Comparison of ENCODE assay signal across 18 cellular contexts in the genomic region with DNA sequence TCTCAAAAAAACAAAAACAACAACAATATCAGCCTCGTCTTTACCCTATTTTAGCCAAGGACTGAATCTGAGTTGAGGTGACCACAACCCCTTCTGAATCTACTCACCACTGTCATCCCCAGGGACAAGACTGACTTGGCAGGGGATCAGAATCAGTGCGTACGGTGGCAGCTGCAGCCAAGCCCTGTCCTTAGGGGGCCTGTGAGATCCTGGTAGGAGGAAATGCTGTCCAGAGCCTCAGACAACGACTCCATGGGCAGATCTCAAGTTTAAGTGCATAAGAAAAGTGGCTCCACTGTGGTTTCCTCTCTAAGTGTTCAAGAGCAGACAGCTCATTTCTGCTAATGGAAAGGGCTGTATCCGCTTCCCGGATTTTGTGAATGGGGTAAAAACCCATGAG. TPM values are rescaled to one million over a fixed set of nuclear protein-coding genes. Genes with fewer than 3 reads are reported as not detected.
DNase-seq lines count a peak whose midpoint lies in the region; ATAC-seq and TF ChIP-seq lines count a peak whose summit lies in the region.
"Had no signal": no experiment of that assay in that cellular context is flagged by ENCODE, and none has a peak within 500 bp of the region (broad histone marks: within the 10 kb centered on the region; RNA-seq: fewer than 3 reads in every experiment).

No MANE protein-coding gene starts in this region.

- H3K18ac ChIP-seq in neuronal stem cell (ENCODE audit: low read length) = no peak overlapping the region

- no peak overlapping the region for H3K23ac ChIP-seq in neuronal stem cell (ENCODE audit: low read depth, low read length, poor library complexity)

- no peak overlapping the region for H3K27ac ChIP-seq in neuronal stem cell (replicated peaks; ENCODE audit: low read length)
- H3K27ac ChIP-seq: brain microvascular endothelial cell, vagina had no signal

- WGBS in neuronal stem cell (ENCODE audit: extremely low coverage in 2 of 2, insufficient read length in 2 of 2, insufficient replicate concordance in 1 of 2), 2 donors = no CpG with 5 or more reads among the region's 6 CpGs
- 75 to 77% methylated on average over 6 of the region's 6 CpGs for WGBS in lower leg skin, 2 donors

- no peak overlapping the region for H3K4me2 ChIP-seq in neuronal stem cell (ENCODE audit: insufficient read depth, low read length, poor library complexity, severe bottlenecking)

- POLR2A ChIA-PET in WTC11 (lab: Charles Lee) = no interaction called here

- H3K14ac ChIP-seq in neuronal stem cell (ENCODE audit: low read length) = peak overlapping the region; percentile 39

- no peak for ATAC-seq in WTC11
- ATAC-seq: activated T-helper 17 cell treated with anti-CD3 and anti-CD28 coated beads, Interleukin-2, amount 50 U/mL, for 72 hours; esophagus mucosa; K562; left ventricle myocardium superior; T-helper 17 cell had no signal

- H3K4ac ChIP-seq in neuronal stem cell (ENCODE audit: low read length) = no peak overlapping the region

- H4K91ac ChIP-seq in neuronal stem cell (ENCODE audit: low read depth, low read length, poor library complexity) = no peak overlapping the region

- H2BK12ac ChIP-seq in neuronal stem cell (ENCODE audit: low read length) = no peak overlapping the region

- H3K27me3 ChIP-seq in neuronal stem cell (ENCODE audit: control insufficient read depth in 3 of 3, insufficient read depth in 3 of 3, low read depth in 1 of 3, low read length in 3 of 3) = no peaks in the 10 kb centered on the region
- H3K27me3 ChIP-seq: brain microvascular endothelial cell, vagina had no signal

- no peaks in the 10 kb centered on the region for H3K27me3 Mint-ChIP-seq in Calu3 (ENCODE audit: unreplicated experiment)
- no peaks in the 10 kb centered on the region for H3K27me3 Mint-ChIP-seq in WTC11 (ENCODE audit: low read depth)
- H3K27me3 Mint-ChIP-seq: activated T-helper 17 cell treated with anti-CD3 and anti-CD28 coated beads, Interleukin-2, amount 50 U/mL, for 72 hours had no signal

- BruUV-seq in Calu3 (replicated peaks; lab: Mats Ljungman, UMichigan) = no TSS peak

- H3K4me1 ChIP-seq in neuronal stem cell (ENCODE audit: control insufficient read depth in 2 of 2, insufficient read depth in 1 of 2, low read depth in 1 of 2, low read length in 2 of 2) = no peaks in the 10 kb centered on the region
- H3K4me1 ChIP-seq: vagina had no signal

- DNase-seq in Calu3 (no peak), Kasumi-1 (lab: John Stamatoyannopoulos, UW) (peak; percentile 38 to 41), WTC11 (ENCODE audit: low spot score) (no peak), neuronal stem cell (ENCODE audit: low spot score) (no peak), SKM-1 treated with dmso at 0.1 percent for 144 hours (lab: John Stamatoyannopoulos, UW; ENCODE audit: unreplicated experiment) (no peak), lower leg skin (ENCODE audit: low spot score in 2 of 2) (no peak), SIG-M5 (lab: John Stamatoyannopoulos, UW) (no peak)
- DNase-seq: AML-193; brain microvascular endothelial cell; GF-D8; left ventricle myocardium superior; NCI-H1048; stimulated activated CD4-positive, alpha-beta T cell treated with anti-CD3 and anti-CD28 coated beads, Interleukin-2, amount 100 ng/mL, for 48 hours; T-helper 17 cell had no signal

- no peak overlapping the region for H2BK120ac ChIP-seq in neuronal stem cell (ENCODE audit: low read depth, low read length)

- no peak for TF ChIP-seq CTCF in Calu3 (IDR thresholded peaks at IDR 0.05; ENCODE audit: unreplicated experiment)
- no peak for TF ChIP-seq CTCF in WTC11 (IDR thresholded peaks at IDR 0.05)
- no peak for TF ChIP-seq CTCF in lower leg skin (IDR thresholded peaks at IDR 0.05)

- H3K36me3 Mint-ChIP-seq in Calu3 (ENCODE audit: insufficient read depth, unreplicated experiment) (no peaks in the 10 kb centered on the region), WTC11 (no peaks in the 10 kb centered on the region)

- H3K9ac ChIP-seq in neuronal stem cell (ENCODE audit: low read depth, low read length, poor library complexity) = no peak overlapping the region

- H3K4me3 ChIP-seq in neuronal stem cell (ENCODE audit: low read length in 2 of 2) = no peak overlapping the region
- no peak overlapping the region for H3K4me3 ChIP-seq in lower leg skin (ENCODE audit: low read depth, poor library complexity, severe bottlenecking)
- H3K4me3 ChIP-seq: K562, vagina had no signal

- H3K9me3 Mint-ChIP-seq in Calu3 (ENCODE audit: low read depth, unreplicated experiment) = no peaks in the 10 kb centered on the region
- peaks cover 3% of the 10 kb centered on the region; the same call in 1 of the 2 replicates for H3K9me3 Mint-ChIP-seq in WTC11
- H3K9me3 Mint-ChIP-seq: activated T-helper 17 cell treated with anti-CD3 and anti-CD28 coated beads, Interleukin-2, amount 50 U/mL, for 72 hours had no signal

- H2AFZ ChIP-seq in neuronal stem cell (ENCODE audit: low read length) = peak overlapping the region; percentile 14

- peak overlapping the region; percentile 52 for H3K4me3 Mint-ChIP-seq in Calu3 (ENCODE audit: low read depth, unreplicated experiment)
- H3K4me3 Mint-ChIP-seq in WTC11 = no peak overlapping the region
- H3K4me3 Mint-ChIP-seq: activated T-helper 17 cell treated with anti-CD3 and anti-CD28 coated beads, Interleukin-2, amount 50 U/mL, for 72 hours; T-helper 17 cell had no signal

- peak overlapping the region; percentile 85 for H3K27ac Mint-ChIP-seq in Calu3 (ENCODE audit: unreplicated experiment)
- peak overlapping the region; percentile 45; the same call in 1 of the 2 replicates for H3K27ac Mint-ChIP-seq in WTC11
- H3K27ac Mint-ChIP-seq: activated T-helper 17 cell treated with anti-CD3 and anti-CD28 coated beads, Interleukin-2, amount 50 U/mL, for 72 hours; T-helper 17 cell had no signal

- H3K4me1 Mint-ChIP-seq in Calu3 (ENCODE audit: low read depth, unreplicated experiment) (peaks cover 16% of the 10 kb centered on the region), WTC11 (no peaks in the 10 kb centered on the region)
- H3K4me1 Mint-ChIP-seq: activated T-helper 17 cell treated with anti-CD3 and anti-CD28 coated beads, Interleukin-2, amount 50 U/mL, for 72 hours; T-helper 17 cell had no signal

- no peak overlapping the region for H2AK5ac ChIP-seq in neuronal stem cell (ENCODE audit: low read depth, low read length)

- H3K36me3 ChIP-seq in neuronal stem cell (replicated peaks in 1 of 2; ENCODE audit: control insufficient read depth in 2 of 2, insufficient read depth in 2 of 2, low read length in 2 of 2) = no peaks in the 10 kb centered on the region
- H3K36me3 ChIP-seq: brain microvascular endothelial cell, vagina had no signal

- intact Hi-C loops in Calu3 (cut with micrococcal nuclease; ENCODE audit: unreplicated experiment) = no loop called here
- intact Hi-C loops in lower leg skin (cut with DNase I; ENCODE audit: low total_unique reads) = no loop called here

- no peak overlapping the region for H2BK5ac ChIP-seq in neuronal stem cell (ENCODE audit: low read length)

- CTCF ChIA-PET in Calu3 (lab: Charles Lee) = interaction anchor here (0.5 kb wide), 1 partner anchor 101 kb away, joined by 3 read pairs; no protein-coding TSS in a partner anchor
- CTCF ChIA-PET in WTC11 (lab: Charles Lee) = no interaction called here

- no peaks in the 10 kb centered on the region for H3K79me1 ChIP-seq in neuronal stem cell (ENCODE audit: low read depth, low read length)

- no peak overlapping the region for H4K8ac ChIP-seq in neuronal stem cell (ENCODE audit: low read depth, low read length)

- H2BK15ac ChIP-seq in neuronal stem cell (ENCODE audit: low read length) = no peak overlapping the region

- H3K9me3 ChIP-seq in neuronal stem cell (replicated peaks in 1 of 2; ENCODE audit: control insufficient read depth in 2 of 2, insufficient read depth in 1 of 2, low read depth in 1 of 2, low read length in 2 of 2) = no peaks in the 10 kb centered on the region
- H3K9me3 ChIP-seq: vagina had no signal

- TF ChIP-seq POLR2A in lower leg skin (IDR thresholded peaks at IDR 0.05) = no peak

TF ChIP-seq in WTC11, 78 proteins besides CTCF, POLR2A, EP300 and RAD21 (continues in another document):
- TF ChIP-seq, protein P1, sequence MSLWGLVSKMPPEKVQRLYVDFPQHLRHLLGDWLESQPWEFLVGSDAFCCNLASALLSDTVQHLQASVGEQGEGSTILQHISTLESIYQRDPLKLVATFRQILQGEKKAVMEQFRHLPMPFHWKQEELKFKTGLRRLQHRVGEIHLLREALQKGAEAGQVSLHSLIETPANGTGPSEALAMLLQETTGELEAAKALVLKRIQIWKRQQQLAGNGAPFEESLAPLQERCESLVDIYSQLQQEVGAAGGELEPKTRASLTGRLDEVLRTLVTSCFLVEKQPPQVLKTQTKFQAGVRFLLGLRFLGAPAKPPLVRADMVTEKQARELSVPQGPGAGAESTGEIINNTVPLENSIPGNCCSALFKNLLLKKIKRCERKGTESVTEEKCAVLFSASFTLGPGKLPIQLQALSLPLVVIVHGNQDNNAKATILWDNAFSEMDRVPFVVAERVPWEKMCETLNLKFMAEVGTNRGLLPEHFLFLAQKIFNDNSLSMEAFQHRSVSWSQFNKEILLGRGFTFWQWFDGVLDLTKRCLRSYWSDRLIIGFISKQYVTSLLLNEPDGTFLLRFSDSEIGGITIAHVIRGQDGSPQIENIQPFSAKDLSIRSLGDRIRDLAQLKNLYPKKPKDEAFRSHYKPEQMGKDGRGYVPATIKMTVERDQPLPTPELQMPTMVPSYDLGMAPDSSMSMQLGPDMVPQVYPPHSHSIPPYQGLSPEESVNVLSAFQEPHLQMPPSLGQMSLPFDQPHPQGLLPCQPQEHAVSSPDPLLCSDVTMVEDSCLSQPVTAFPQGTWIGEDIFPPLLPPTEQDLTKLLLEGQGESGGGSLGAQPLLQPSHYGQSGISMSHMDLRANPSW (CRISPR knock-in tag; conservative IDR thresholded peaks at IDR 0.05; ENCODE audit: low read depth) = no peak
- TF ChIP-seq, protein P2, sequence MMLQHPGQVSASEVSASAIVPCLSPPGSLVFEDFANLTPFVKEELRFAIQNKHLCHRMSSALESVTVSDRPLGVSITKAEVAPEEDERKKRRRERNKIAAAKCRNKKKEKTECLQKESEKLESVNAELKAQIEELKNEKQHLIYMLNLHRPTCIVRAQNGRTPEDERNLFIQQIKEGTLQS (CRISPR knock-in tag; conservative IDR thresholded peaks at IDR 0.05) = no peak
- TF ChIP-seq, protein P3, sequence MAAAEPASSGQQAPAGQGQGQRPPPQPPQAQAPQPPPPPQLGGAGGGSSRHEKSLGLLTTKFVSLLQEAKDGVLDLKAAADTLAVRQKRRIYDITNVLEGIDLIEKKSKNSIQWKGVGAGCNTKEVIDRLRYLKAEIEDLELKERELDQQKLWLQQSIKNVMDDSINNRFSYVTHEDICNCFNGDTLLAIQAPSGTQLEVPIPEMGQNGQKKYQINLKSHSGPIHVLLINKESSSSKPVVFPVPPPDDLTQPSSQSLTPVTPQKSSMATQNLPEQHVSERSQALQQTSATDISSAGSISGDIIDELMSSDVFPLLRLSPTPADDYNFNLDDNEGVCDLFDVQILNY (CRISPR knock-in tag; IDR thresholded peaks at IDR 0.05) = no peak

RNA-seq across cellular contexts. Expression of a gene that starts 22.4 kb away (rescaled TPM):
- total RNA-seq in Calu3 (2022) (47.2 and 73.4 TPM in 2 replicates), WTC11 (2021) (11.8 to 13.2 TPM (median 12.5 TPM) in 3 replicates), lower leg skin (100 to 1,000 TPM in 1 of 4 donors, 10 to 100 TPM in 3; 40.3 to 108 (median 44.7) TPM)
- 9.5 TPM for polyA plus RNA-seq in neuronal stem cell (2013, experiment 1 of 2)
- 9.5 TPM for polyA plus RNA-seq in neuronal stem cell (2013, experiment 2 of 2)

RNA-seq across cellular contexts. Expression of a gene that starts 53.9 kb away (rescaled TPM):
- total RNA-seq in Calu3 (2022) (25.3 and 29.7 TPM in 2 replicates), WTC11 (2021) (20.0 to 22.5 TPM (median 21.6 TPM) in 3 replicates), lower leg skin (10 to 100 TPM; 18.7 to 38.6 (median 24.3) TPM)
- polyA plus RNA-seq in neuronal stem cell (2013, experiment 1 of 2) = 17.8 TPM
- polyA plus RNA-seq in neuronal stem cell (2013, experiment 2 of 2) = 15.1 TPM

Comparison
In these comparisons a context has a peak if more than half of its experiments do, and no peak if none do; other contexts are left out.
1. DNase-seq: peak in Kasumi-1 (2 of 2); none in Calu3 (single experiment), WTC11 (single experiment), neuronal stem cell (single experiment), SKM-1 treated with dmso at 0.1 percent for 144 hours (single experiment), lower leg skin (0 of 2) and SIG-M5 (single experiment).